24 cellular contexts compared by ENCODE assay signal in genomic region chr3:194208701-194209100, GRCh38.
"Had no signal": no experiment of that assay in that cellular context is flagged by ENCODE, and none has a peak within 500 bp of the region (broad histone marks: within the 10 kb centered on the region; RNA-seq: fewer than 3 reads in every experiment).

No MANE protein-coding gene starts in this region.

- H3K9me2 ChIP-seq: SK-N-SH had no signal

- H3K27ac ChIP-seq: SJCRH30, VCaP had no signal

- H3K9ac ChIP-seq: SK-N-SH had no signal

- H3K4me2 ChIP-seq: SK-N-SH had no signal

- H3K4me3 ChIP-seq: SJCRH30 had no signal

- H3K27me3 ChIP-seq: SJCRH30 had no signal

- H3K36me3 ChIP-seq: SJCRH30 had no signal

- H3K9me3 ChIP-seq: SJCRH30, SK-N-SH had no signal

- DNase-seq: activated CD4-positive, alpha-beta memory T cell treated with anti-CD3 and anti-CD28 coated beads for 36 hours; activated CD4-positive, alpha-beta T cell treated with anti-CD3 and anti-CD28 coated beads, Interleukin-2, amount 10 ng/mL, durations not matched to agents 7 days and 5 days; activated CD4-positive, CD25-positive, alpha-beta regulatory T cell; activated CD8-positive, alpha-beta memory T cell treated with anti-CD3 and anti-CD28 coated beads for 24 hours; activated effector memory CD4-positive, alpha-beta T cell treated with anti-CD3 and anti-CD28 coated beads, Interleukin-2, amount 50 U/mL, for 16 hours; activated naive CD4-positive, alpha-beta T cell treated with Interleukin-2 at 50 U/mL for 16 hours; activated naive CD8-positive, alpha-beta T cell treated with anti-CD3 and anti-CD28 coated beads, Interleukin-2, amount 50 U/mL, for 24 hours; activated T-cell treated with anti-CD3 and anti-CD28 coated beads, Interleukin-2, amount 50 U/mL, for 4 hours; amniotic stem cell; Kasumi-1; NCI-H1048; NCI-H1694; NCI-H2081; NCI-H2171; NCI-H2227 treated with DMSO at 0.1 percent for 48 hours; NCI-H446 treated with DMSO at 0.1 percent for 48 hours; NCI-H526 treated with DMSO at 0.1 percent for 48 hours; NK-92 treated with Interleukin-12 subunit alpha and Interleukin-12 subunit beta, amount 100 ng/mL, for 24 hours; OCI-M1; RPMI8226; SJCRH30; SK-N-SH; T-helper 1 cell had no signal
